ENCODE assay signal across 16 cellular contexts in the genomic region with DNA sequence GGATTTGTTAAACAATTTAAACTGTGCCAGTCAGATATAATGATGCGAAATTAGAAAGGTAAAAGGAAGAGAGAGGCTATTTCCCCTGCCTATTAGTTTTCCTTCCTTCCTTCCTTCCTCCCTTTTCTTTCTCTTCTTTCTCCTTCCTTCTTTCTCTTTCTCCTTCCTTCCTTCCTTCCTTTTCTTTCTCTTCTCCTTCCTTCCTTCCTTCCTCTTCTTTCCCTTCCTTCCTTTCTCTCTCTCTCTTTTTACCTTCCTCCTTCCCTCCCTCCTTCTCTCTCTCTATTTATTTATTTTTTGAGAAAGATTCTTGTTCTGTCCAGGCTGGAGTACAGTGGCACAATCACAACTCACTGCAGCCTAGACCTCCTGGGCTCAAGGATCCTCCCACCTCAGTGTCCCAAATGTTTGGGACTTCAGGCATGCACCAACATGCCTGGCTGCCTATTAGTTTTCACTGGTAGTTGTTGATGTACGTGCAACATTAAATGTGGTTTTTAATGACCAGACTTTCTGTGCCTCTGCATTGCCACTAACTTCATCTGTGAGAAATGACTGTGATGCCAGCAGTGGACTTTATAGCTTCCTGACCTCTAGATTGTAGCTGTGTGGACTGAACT. TPM values are rescaled to one million over a fixed set of nuclear protein-coding genes. Genes with fewer than 3 reads are reported as not detected.
A peak's percentile ranks its signal among the peaks of the same experiment; 100 is the strongest.
DNase-seq lines count a peak whose midpoint lies in the region; ATAC-seq and TF ChIP-seq lines count a peak whose summit lies in the region.
"Had no signal": no experiment of that assay in that cellular context is flagged by ENCODE, and none has a peak within 500 bp of the region (broad histone marks: within the 10 kb centered on the region; RNA-seq: fewer than 3 reads in every experiment).

No MANE protein-coding gene starts in this region.

- ATAC-seq in Panc1 (0 out of 2 replicates have a peak, but pooled peaks have one; percentile 21), foreskin keratinocyte (peak; percentile 11)
- ATAC-seq in stimulated activated effector memory CD8-positive, alpha-beta T cell treated with anti-CD3 and anti-CD28 coated beads, Interleukin-12 subunit alpha, Interleukin-12 subunit beta, amount 100 ng/mL, for 72 hours = no peak
- ATAC-seq: upper lobe of right lung had no signal

- DNase-seq in activated CD4-positive, alpha-beta T cell treated with anti-CD3 and anti-CD28 coated beads, Interleukin-2, amount 10 ng/mL, durations not matched to agents 7 days and 5 days = no peak
- DNase-seq in activated CD4-positive, alpha-beta T cell treated with anti-CD3 and anti-CD28 coated beads, Interleukin-2, amount 10 ng/mL, durations not matched to agents 24 days and 14 days = no peak
- DNase-seq in Panc1 (ENCODE audit: low read depth, low spot score) = no peak
- DNase-seq in foreskin keratinocyte = no peak
- DNase-seq in stimulated activated effector memory CD8-positive, alpha-beta T cell treated with anti-CD3 and anti-CD28 coated beads, Interleukin-12 subunit alpha, Interleukin-12 subunit beta, amount 100 ng/mL, for 72 hours (ENCODE audit: low spot score in 2 of 2) = no peak
- no peak for DNase-seq in CD4-positive, alpha-beta memory T cell
- no peak for DNase-seq in activated CD8-positive, alpha-beta memory T cell treated with anti-CD3 and anti-CD28 coated beads, Interleukin-2, amount 50 U/mL, for 4 hours
- DNase-seq in substantia nigra (lab: John Stamatoyannopoulos, UW) = no peak
- DNase-seq: activated gamma-delta T cell; NCI-H526; stimulated activated naive CD4-positive, alpha-beta T cell; T-helper 9 cell; upper lobe of right lung had no signal

- TF ChIP-seq CTCF in Panc1 (IDR thresholded peaks at IDR 0.05) (no peak), foreskin keratinocyte (conservative IDR thresholded peaks at IDR 0.05) (no peak)

- H3K4me1 Mint-ChIP-seq in activated CD4-positive, alpha-beta T cell treated with anti-CD3 and anti-CD28 coated beads, Interleukin-2, amount 10 ng/mL, durations not matched to agents 7 days and 5 days = peaks cover 29% of the 10 kb centered on the region
- H3K4me1 Mint-ChIP-seq in activated CD4-positive, alpha-beta T cell treated with anti-CD3 and anti-CD28 coated beads, Interleukin-2, amount 10 ng/mL, durations not matched to agents 24 days and 14 days = peaks cover 16% of the 10 kb centered on the region
- peaks cover 11% of the 10 kb centered on the region for H3K4me1 Mint-ChIP-seq in stimulated activated effector memory CD8-positive, alpha-beta T cell treated with anti-CD3 and anti-CD28 coated beads, Interleukin-12 subunit alpha, Interleukin-12 subunit beta, amount 100 ng/mL, for 72 hours
- H3K4me1 Mint-ChIP-seq in CD4-positive, alpha-beta memory T cell = peaks cover 14 to 29% (median 19%) of the 10 kb centered on the region in 4 donors

- no peaks in the 10 kb centered on the region for H3K27me3 Mint-ChIP-seq in activated CD4-positive, alpha-beta T cell treated with anti-CD3 and anti-CD28 coated beads, Interleukin-2, amount 10 ng/mL, durations not matched to agents 7 days and 5 days
- no peaks in the 10 kb centered on the region for H3K27me3 Mint-ChIP-seq in activated CD4-positive, alpha-beta T cell treated with anti-CD3 and anti-CD28 coated beads, Interleukin-2, amount 10 ng/mL, durations not matched to agents 24 days and 14 days
- H3K27me3 Mint-ChIP-seq in CD4-positive, alpha-beta memory T cell = no peaks in the 10 kb centered on the region

- H3K9me3 ChIP-seq in Panc1 (ENCODE audit: control insufficient read depth, insufficient read depth, low read depth, low read length) = no peaks in the 10 kb centered on the region
- no peaks in the 10 kb centered on the region for H3K9me3 ChIP-seq in CD4-positive, alpha-beta memory T cell (ENCODE audit: control insufficient read depth in 1 of 2, low read length in 2 of 2)
- H3K9me3 ChIP-seq: gastroesophageal sphincter, upper lobe of right lung had no signal

- H3K27me3 ChIP-seq in Panc1 (ENCODE audit: control insufficient read depth, insufficient read depth, low read length) (no peaks in the 10 kb centered on the region), foreskin keratinocyte (no peaks in the 10 kb centered on the region)
- no peaks in the 10 kb centered on the region for H3K27me3 ChIP-seq in CD4-positive, alpha-beta memory T cell (ENCODE audit: insufficient read depth, low read length)
- H3K27me3 ChIP-seq: gastroesophageal sphincter, upper lobe of right lung had no signal

- in situ Hi-C loops in Panc1 (cut with HindIII; ENCODE audit: low pct_unique_long_range_greater_than_20kb, low sequenced_read_pairs) = no loop called here

- POLR2A ChIA-PET in activated CD4-positive, alpha-beta T cell treated with anti-CD3 and anti-CD28 coated beads, Interleukin-2, amount 10 ng/mL, durations not matched to agents 7 days and 5 days (lab: Charles Lee) = no interaction called here
- POLR2A ChIA-PET in Panc1 (lab: Charles Lee) = no interaction called here
- POLR2A ChIA-PET in CD4-positive, alpha-beta memory T cell (lab: Charles Lee; ENCODE audit: partially characterized antibody) = interaction anchor here (4.3 kb wide), 1 partner anchor 49 kb away, joined by 38 read pairs; the partner anchor contains the start of gene NFE2L2

- H3K4me3 ChIP-seq in Panc1 (ENCODE audit: low read depth in 2 of 2, low read length in 2 of 2) = no peak overlapping the region
- H3K4me3 ChIP-seq in CD4-positive, alpha-beta memory T cell (ENCODE audit: low read length in 2 of 2) = no peak overlapping the region
- H3K4me3 ChIP-seq: coronary artery, gastroesophageal sphincter, upper lobe of right lung had no signal

- H3K4me1 ChIP-seq in Panc1 (ENCODE audit: control insufficient read depth, insufficient read depth, low read length) = no peaks in the 10 kb centered on the region
- peaks cover 26% of the 10 kb centered on the region for H3K4me1 ChIP-seq in foreskin keratinocyte
- peaks cover 19% of the 10 kb centered on the region for H3K4me1 ChIP-seq in CD4-positive, alpha-beta memory T cell (ENCODE audit: insufficient read depth, low read length)

- no TSS peak for BruUV-seq in Panc1 (replicated peaks; lab: Mats Ljungman, UMichigan)

- H3K36me3 ChIP-seq in Panc1 (ENCODE audit: control insufficient read depth, insufficient read depth, low read length) = no peaks in the 10 kb centered on the region; the same call in 1 of the 2 replicates
- H3K36me3 ChIP-seq in CD4-positive, alpha-beta memory T cell (ENCODE audit: insufficient read depth, low read length) = no peaks in the 10 kb centered on the region
- H3K36me3 ChIP-seq: gastroesophageal sphincter, upper lobe of right lung had no signal

- H3K36me3 Mint-ChIP-seq in activated CD4-positive, alpha-beta T cell treated with anti-CD3 and anti-CD28 coated beads, Interleukin-2, amount 10 ng/mL, durations not matched to agents 7 days and 5 days (ENCODE audit: low read depth) = peaks cover 5% of the 10 kb centered on the region
- peaks cover 3% of the 10 kb centered on the region for H3K36me3 Mint-ChIP-seq in activated CD4-positive, alpha-beta T cell treated with anti-CD3 and anti-CD28 coated beads, Interleukin-2, amount 10 ng/mL, durations not matched to agents 24 days and 14 days (ENCODE audit: low read depth)
- no peaks in the 10 kb centered on the region for H3K36me3 Mint-ChIP-seq in stimulated activated effector memory CD8-positive, alpha-beta T cell treated with anti-CD3 and anti-CD28 coated beads, Interleukin-12 subunit alpha, Interleukin-12 subunit beta, amount 100 ng/mL, for 72 hours
- no peaks in the 10 kb centered on the region for H3K36me3 Mint-ChIP-seq in CD4-positive, alpha-beta memory T cell

- CTCF ChIA-PET in activated CD4-positive, alpha-beta T cell treated with anti-CD3 and anti-CD28 coated beads, Interleukin-2, amount 10 ng/mL, durations not matched to agents 7 days and 5 days (lab: Charles Lee) = no interaction called here
- CTCF ChIA-PET in Panc1 (lab: Charles Lee) = no interaction called here
- CTCF ChIA-PET in CD4-positive, alpha-beta memory T cell (lab: Charles Lee; ENCODE audit: partially characterized antibody) = interaction anchor here (0.9 to 2.0 kb wide), 5 partner anchors 11 to 149 kb away, joined by 3 to 7 read pairs (median 6); no protein-coding TSS in a partner anchor

- H3K27ac Mint-ChIP-seq in activated CD4-positive, alpha-beta T cell treated with anti-CD3 and anti-CD28 coated beads, Interleukin-2, amount 10 ng/mL, durations not matched to agents 7 days and 5 days = peak overlapping the region; percentile 66
- H3K27ac Mint-ChIP-seq in activated CD4-positive, alpha-beta T cell treated with anti-CD3 and anti-CD28 coated beads, Interleukin-2, amount 10 ng/mL, durations not matched to agents 24 days and 14 days = no peak overlapping the region
- peak overlapping the region; percentile 15 for H3K27ac Mint-ChIP-seq in stimulated activated effector memory CD8-positive, alpha-beta T cell treated with anti-CD3 and anti-CD28 coated beads, Interleukin-12 subunit alpha, Interleukin-12 subunit beta, amount 100 ng/mL, for 72 hours
- H3K27ac Mint-ChIP-seq in CD4-positive, alpha-beta memory T cell = peak overlapping the region in 3 of 7 donors; percentile 8 to 76 (median 15)

- H3K9me3 Mint-ChIP-seq in activated CD4-positive, alpha-beta T cell treated with anti-CD3 and anti-CD28 coated beads, Interleukin-2, amount 10 ng/mL, durations not matched to agents 7 days and 5 days = peaks cover 3% of the 10 kb centered on the region
- peaks cover 4% of the 10 kb centered on the region for H3K9me3 Mint-ChIP-seq in activated CD4-positive, alpha-beta T cell treated with anti-CD3 and anti-CD28 coated beads, Interleukin-2, amount 10 ng/mL, durations not matched to agents 24 days and 14 days
- peaks cover 4% of the 10 kb centered on the region for H3K9me3 Mint-ChIP-seq in stimulated activated effector memory CD8-positive, alpha-beta T cell treated with anti-CD3 and anti-CD28 coated beads, Interleukin-12 subunit alpha, Interleukin-12 subunit beta, amount 100 ng/mL, for 72 hours
- no peaks in the 10 kb centered on the region for H3K9me3 Mint-ChIP-seq in CD4-positive, alpha-beta memory T cell

- no peak overlapping the region for H3K4me3 Mint-ChIP-seq in activated CD4-positive, alpha-beta T cell treated with anti-CD3 and anti-CD28 coated beads, Interleukin-2, amount 10 ng/mL, durations not matched to agents 7 days and 5 days
- no peak overlapping the region for H3K4me3 Mint-ChIP-seq in activated CD4-positive, alpha-beta T cell treated with anti-CD3 and anti-CD28 coated beads, Interleukin-2, amount 10 ng/mL, durations not matched to agents 24 days and 14 days
- no peak overlapping the region for H3K4me3 Mint-ChIP-seq in stimulated activated effector memory CD8-positive, alpha-beta T cell treated with anti-CD3 and anti-CD28 coated beads, Interleukin-12 subunit alpha, Interleukin-12 subunit beta, amount 100 ng/mL, for 72 hours
- H3K4me3 Mint-ChIP-seq in CD4-positive, alpha-beta memory T cell = peak overlapping the region in 1 of 8 donors; percentile 6

- intact Hi-C loops in activated CD4-positive, alpha-beta T cell treated with anti-CD3 and anti-CD28 coated beads, Interleukin-2, amount 10 ng/mL, durations not matched to agents 24 days and 14 days (cut with micrococcal nuclease) = no loop called here
- intact Hi-C loops in Panc1 (cut with micrococcal nuclease; ENCODE audit: unreplicated experiment) = no loop called here
- intact Hi-C loops in CD4-positive, alpha-beta memory T cell (cut with micrococcal nuclease) = no loop called here

- H3K27ac ChIP-seq in Panc1 (ENCODE audit: low read length) (no peak overlapping the region), foreskin keratinocyte (no peak overlapping the region), substantia nigra (ENCODE audit: low read depth, low read length, poor library complexity, severe bottlenecking) (no peak overlapping the region)
- no peak overlapping the region for H3K27ac ChIP-seq in CD4-positive, alpha-beta memory T cell (ENCODE audit: low read depth, low read length)
- H3K27ac ChIP-seq: C4-2B, upper lobe of right lung had no signal

RNA-seq across cellular contexts. Expression of gene NFE2L2, which starts 48.7 kb away (rescaled TPM):
- total RNA-seq in activated CD4-positive, alpha-beta T cell treated with anti-CD3 and anti-CD28 coated beads, Interleukin-2, amount 10 ng/mL, durations not matched to agents 7 days and 5 days = 10 to 100 TPM; 65.6 to 82.0 TPM
- total RNA-seq in activated CD4-positive, alpha-beta T cell treated with anti-CD3 and anti-CD28 coated beads, Interleukin-2, amount 10 ng/mL, durations not matched to agents 24 days and 14 days = 63.5 and 63.7 TPM in 2 replicates
- total RNA-seq in Panc1 (2021; ENCODE audit: unreplicated experiment) = 104 TPM
- 58.2 TPM for polyA plus RNA-seq in Panc1 (2012; ENCODE audit: insufficient read length)
- total RNA-seq in foreskin keratinocyte = 85.0 TPM in 2 replicates
- 47.1 and 59.4 TPM in 2 replicates for polyA plus RNA-seq in foreskin keratinocyte
- 10 to 100 TPM; 86.9 TPM for total RNA-seq in CD4-positive, alpha-beta memory T cell
- polyA plus RNA-seq in CD4-positive, alpha-beta memory T cell = 10 to 100 TPM; 39.6 to 63.6 TPM
